ENCODE assay signal across 8 cellular contexts in the genomic region with DNA sequence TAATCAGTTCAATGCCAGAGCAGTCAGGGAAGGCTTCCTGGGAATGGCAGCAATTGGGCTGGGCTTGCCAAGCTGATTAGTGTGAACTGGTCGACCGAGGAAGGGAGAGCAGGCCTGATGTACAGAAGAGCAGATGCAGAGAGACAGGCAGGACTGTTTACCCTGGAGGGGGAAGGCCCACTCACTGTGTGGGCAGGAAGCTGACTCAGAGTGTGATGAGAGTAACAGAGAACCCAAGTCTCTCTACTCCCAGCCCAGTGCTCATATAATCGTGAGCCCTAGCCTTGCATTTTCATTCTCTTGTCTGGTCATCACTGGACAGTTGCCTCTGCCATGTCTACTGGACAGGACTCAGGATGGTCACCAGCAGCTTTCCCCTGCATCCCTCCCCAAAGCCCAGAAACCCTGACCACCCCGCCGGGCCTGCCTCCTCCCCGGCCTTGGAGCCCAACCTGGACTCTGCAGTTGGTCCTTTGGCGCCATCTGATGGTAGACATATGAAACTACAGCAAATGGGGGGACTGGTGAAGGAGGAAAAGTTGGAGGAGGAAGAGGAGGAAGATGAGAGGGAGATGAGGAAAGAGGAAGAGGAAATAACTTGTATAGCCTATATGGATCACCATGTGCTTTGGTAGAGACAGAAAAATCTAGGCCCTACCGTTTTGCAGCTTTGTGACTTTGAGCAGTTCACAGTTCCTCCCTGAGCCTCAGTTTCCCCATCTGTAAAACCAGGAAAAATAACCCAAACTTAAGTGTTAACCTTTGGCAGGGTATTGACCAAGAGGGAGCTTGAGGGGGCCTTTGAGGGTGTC. TPM values are rescaled to one million over a fixed set of nuclear protein-coding genes. Genes with fewer than 3 reads are reported as not detected.
A peak's percentile ranks its signal among the peaks of the same experiment; 100 is the strongest.
DNase-seq lines count a peak whose midpoint lies in the region; ATAC-seq lines count a peak whose summit lies in the region.

No MANE protein-coding gene starts in this region.

- no peaks in the 10 kb centered on the region for H3K36me3 Mint-ChIP-seq in memory B cell

- peak; percentile 41 for ATAC-seq in HG02798 (IDR thresholded peaks at IDR 0.05; ENCODE audit: poor library complexity, unreplicated experiment)
- ATAC-seq in memory B cell (ENCODE audit: low read depth), result peak; percentile 70

- H3K27me3 Mint-ChIP-seq in memory B cell, result peaks cover 8% of the 10 kb centered on the region

- DNase-seq in SIG-M5 treated with dmso at 0.1 percent for 504 hours (lab: John Stamatoyannopoulos, UW; ENCODE audit: unreplicated experiment) (peak; percentile 63), SIG-M5 (lab: John Stamatoyannopoulos, UW) (no peak), NCI-H345 (lab: John Stamatoyannopoulos, UW) (peak; percentile 56), dermis blood vessel endothelial cell (peak; percentile 86), memory B cell (ENCODE audit: low spot score in 2 of 2) (peak; percentile 68 to 69)
- DNase-seq in activated CD4-positive, alpha-beta T cell treated with anti-CD3 and anti-CD28 coated beads for 48 hours, result peak; percentile 74
- DNase-seq in stimulated activated CD8-positive, alpha-beta memory T cell treated with anti-CD3 and anti-CD28 coated beads, Interleukin-7, amount 100 ng/mL, for 4 hours (ENCODE audit: low read depth in 2 of 2), result peak; percentile 69 to 72

- peak overlapping the region; percentile 49 for H3K4me3 Mint-ChIP-seq in memory B cell

- H3K9me3 Mint-ChIP-seq in memory B cell, result no peaks in the 10 kb centered on the region

- H3K4me1 Mint-ChIP-seq in memory B cell, result peaks cover 23% of the 10 kb centered on the region

- H3K27ac Mint-ChIP-seq in memory B cell, result no peak overlapping the region

RNA-seq across cellular contexts. Expression of a gene that starts 43.4 kb away (rescaled TPM):
- total RNA-seq in dermis blood vessel endothelial cell, result 11.7 and 14.6 TPM in 2 replicates
